Comparison of ENCODE assay signal across 8 cellular contexts in genomic region chr9:13278368-13279246, GRCh38. TPM values are rescaled to one million over a fixed set of nuclear protein-coding genes. Genes with fewer than 3 reads are reported as not detected.
A peak's percentile ranks its signal among the peaks of the same experiment; 100 is the strongest.
DNase-seq lines count a peak whose midpoint lies in the region; ATAC-seq, FAIRE-seq and TF ChIP-seq lines count a peak whose summit lies in the region.

No MANE protein-coding gene starts in this region.

- CTCF ChIA-PET in HEK293T (lab: Yijun Ruan, JAX) = no interaction called here

- POLR2A ChIA-PET in HEK293T (lab: Yijun Ruan, JAX) = no interaction called here

- no peaks in the 10 kb centered on the region for H3K9me3 ChIP-seq in fibroblast of lung (ENCODE audit: control insufficient read depth, insufficient read depth, low read depth, low read length)
- no peaks in the 10 kb centered on the region for H3K9me3 ChIP-seq in mucosa of rectum (ENCODE audit: control insufficient read depth in 2 of 2, low read length in 2 of 2)

- H3K27me3 ChIP-seq in fibroblast of lung (ENCODE audit: control insufficient read depth, insufficient read depth, low read length) (no peaks in the 10 kb centered on the region), mucosa of rectum (ENCODE audit: control insufficient read depth in 2 of 2, insufficient read depth in 2 of 2, low read length in 2 of 2) (no peaks in the 10 kb centered on the region)

- peaks cover 2% of the 10 kb centered on the region for H3K4me1 ChIP-seq in fibroblast of lung (ENCODE audit: control insufficient read depth, extremely low read depth, insufficient read depth, low read length)
- no peaks in the 10 kb centered on the region for H3K4me1 ChIP-seq in mucosa of rectum (ENCODE audit: control insufficient read depth in 2 of 2, insufficient read depth in 2 of 2, low read length in 2 of 2)

- H3K36me3 ChIP-seq in fibroblast of lung (ENCODE audit: control insufficient read depth, insufficient read depth, low read length) (no peaks in the 10 kb centered on the region), mucosa of rectum (ENCODE audit: control insufficient read depth in 2 of 2, insufficient read depth in 2 of 2, low read length in 2 of 2) (no peaks in the 10 kb centered on the region)

- FAIRE-seq in RCC 7860 (lab: Jason Lieb, UNC) = no peak

- H3K4me2 ChIP-seq in fibroblast of lung (ENCODE audit: extremely low read depth, insufficient read depth, low read length) = peak overlapping the region; percentile 86

- peak; percentile 16 to 22 for TF ChIP-seq CTCF in fibroblast of lung (conservative IDR thresholded peaks at IDR 0.05 in 1 of 2, IDR thresholded peaks at IDR 0.05 in 1 of 2; ENCODE audit: low read depth in 1 of 2, low read length in 2 of 2)

- peaks cover 26% of the 10 kb centered on the region for H3K79me2 ChIP-seq in fibroblast of lung (ENCODE audit: control insufficient read depth, insufficient read depth, low read length)

- peak overlapping the region; percentile 83 for H3K9ac ChIP-seq in fibroblast of lung (ENCODE audit: insufficient read depth, low read length)
- peak overlapping the region in 1 of 2 donors; percentile 65 for H3K9ac ChIP-seq in mucosa of rectum (ENCODE audit: low read depth in 1 of 2, low read length in 2 of 2)

- ATAC-seq in GM18867 (IDR thresholded peaks at IDR 0.05; ENCODE audit: unreplicated experiment) (no peak), HG02981 (IDR thresholded peaks at IDR 0.05; ENCODE audit: unreplicated experiment) (no peak), GM18502 (IDR thresholded peaks at IDR 0.05; ENCODE audit: poor library complexity, unreplicated experiment) (no peak)

- H3K27ac ChIP-seq in fibroblast of lung (ENCODE audit: insufficient read depth, low read length) (peak overlapping the region; percentile 90), mucosa of rectum (ENCODE audit: low read depth in 2 of 2, low read length in 2 of 2) (peak overlapping the region; percentile 57 to 65)

- H3K4me3 ChIP-seq in fibroblast of lung (replicated peaks in 1 of 4; ENCODE audit: control extremely low read depth in 1 of 4, insufficient read depth in 1 of 4, low read depth in 3 of 4, low read length in 4 of 4) (peak overlapping the region; percentile 79 to 83 (median 82)), mucosa of rectum (ENCODE audit: low read length in 2 of 2) (peak overlapping the region; percentile 55 to 59)

- peak overlapping the region; percentile 92 for H2AFZ ChIP-seq in fibroblast of lung (ENCODE audit: low read length)

- DNase-seq in HEK293T (ENCODE audit: extremely low spot score) (peak; percentile 16), RCC 7860 (ENCODE audit: low spot score) (peak; percentile 44), fibroblast of lung (ENCODE audit: low read depth in 2 of 2) (peak; percentile 67 to 83)
- DNase-seq in stimulated activated naive CD4-positive, alpha-beta T cell treated with Interleukin-2 at 50 U/mL for 16 hours (lab: John Stamatoyannopoulos, UW) = no peak

- H4K20me1 ChIP-seq in fibroblast of lung (ENCODE audit: control insufficient read depth, extremely low read depth, insufficient read depth, low read length) = no peaks in the 10 kb centered on the region

TF ChIP-seq in HEK293T, 16 proteins besides CTCF, POLR2A, EP300 and RAD21:
- TF ChIP-seq LEF1 (IDR thresholded peaks at IDR 0.05; ENCODE audit: borderline replicate concordance) = no peak
- no peak for TF ChIP-seq FOXK2 (IDR thresholded peaks at IDR 0.05)
- TF ChIP-seq SP1 (IDR thresholded peaks at IDR 0.05) = no peak

RNA-seq across cellular contexts. Expression of gene MPDZ, which starts 0.9 kb away (rescaled TPM):
- 59.1 and 66.9 TPM in 2 replicates for total RNA-seq in fibroblast of lung
- polyA plus RNA-seq in fibroblast of lung = 21.7 and 28.9 TPM in 2 replicates
- 13.6 and 16.0 TPM in 2 replicates for polyA plus RNA-seq in fibroblast of lung (2012)
- polyA minus RNA-seq in fibroblast of lung (ENCODE audit: low replicate concordance) = 3.7 and 10.9 TPM in 2 replicates
